ENCODE assay signal across 17 cellular contexts in genomic region chr1:1228596-1229321, GRCh38. TPM values are rescaled to one million over a fixed set of nuclear protein-coding genes. Genes with fewer than 3 reads are reported as not detected.
DNase-seq lines count a peak whose midpoint lies in the region; ATAC-seq and TF ChIP-seq lines count a peak whose summit lies in the region.
"Had no signal": no experiment of that assay in that cellular context is flagged by ENCODE, and none has a peak within 500 bp of the region (broad histone marks: within the 10 kb centered on the region; RNA-seq: fewer than 3 reads in every experiment).

No MANE protein-coding gene starts in this region.

- no peaks in the 10 kb centered on the region for H3K27me3 ChIP-seq in transverse colon
- no peaks in the 10 kb centered on the region for H3K27me3 ChIP-seq in effector memory CD4-positive, alpha-beta T cell (replicated peaks; ENCODE audit: control insufficient read depth, insufficient read depth, low read length, poor library complexity, severe bottlenecking)

- peak; percentile 34 for DNase-seq in transverse colon
- no peak for DNase-seq in effector memory CD4-positive, alpha-beta T cell
- no peak for DNase-seq in NCI-H1092 treated with DMSO at 0.1 percent for 48 hours (lab: John Stamatoyannopoulos, UW)
- DNase-seq: Calu3; CD4-positive, CD25-positive, alpha-beta regulatory T cell; HCEC 1CT; KBM-7; NCI-H1436; NCI-H2029; NCI-H2171; NCI-H446; NK-92 treated with Interleukin-12 subunit alpha and Interleukin-12 subunit beta, amount 100 ng/mL, for 24 hours had no signal

- H3K27ac ChIP-seq in HEK293 (ENCODE audit: extremely low read depth, low read depth, low read length), result no peak overlapping the region
- no peak overlapping the region for H3K27ac ChIP-seq in transverse colon
- no peak overlapping the region for H3K27ac ChIP-seq in effector memory CD4-positive, alpha-beta T cell (ENCODE audit: insufficient read depth, low read length, poor library complexity, severe bottlenecking)

- in situ Hi-C loops in transverse colon (cut with MboI; ENCODE audit: low pct_ligation_motif_present in 1 of 4, low pct_unique_long_range_greater_than_20kb in 1 of 4, low sequenced_read_pairs in 3 of 4), result no loop called here

- no peaks in the 10 kb centered on the region for H3K27me3 Mint-ChIP-seq in activated T-helper 17 cell treated with anti-CD3 and anti-CD28 coated beads, Interleukin-2, amount 50 U/mL, for 72 hours
- H3K27me3 Mint-ChIP-seq: B cell; CD4-positive, CD25-positive, alpha-beta regulatory T cell had no signal

- H3K4me3 ChIP-seq in HEK293 (ENCODE audit: low read depth, low read length), result no peak overlapping the region
- H3K4me3 ChIP-seq in transverse colon, result no peak overlapping the region
- no peak overlapping the region for H3K4me3 ChIP-seq in effector memory CD4-positive, alpha-beta T cell (ENCODE audit: insufficient read depth, low read depth, low read length, poor library complexity, severe bottlenecking)

- H3K4me1 Mint-ChIP-seq in activated T-helper 17 cell treated with anti-CD3 and anti-CD28 coated beads, Interleukin-2, amount 50 U/mL, for 72 hours, result peaks cover 20% of the 10 kb centered on the region

- no peak for ATAC-seq in activated T-helper 17 cell treated with anti-CD3 and anti-CD28 coated beads, Interleukin-2, amount 50 U/mL, for 72 hours (replicated peaks)

- TF ChIP-seq CTCF in HEK293 (tag by site-specific recombination; IDR thresholded peaks at IDR 0.05) (no peak), transverse colon (IDR thresholded peaks at IDR 0.05) (no peak)

- 82 to 92% methylated on average over 5 to 28 of the region's 28 CpGs for WGBS in transverse colon (ENCODE audit: low coverage in 1 of 2), 2 donors

- peaks cover 0 to 63% of the 10 kb centered on the region in 2 experiments; a peak in 2 of 3 replicates for H3K36me3 ChIP-seq in HEK293 (ENCODE audit: control insufficient read depth in 2 of 2, insufficient read depth in 1 of 2, low read length in 2 of 2)
- peaks cover 0 to 11% (median 2%) of the 10 kb centered on the region in 4 donors for H3K36me3 ChIP-seq in transverse colon
- H3K36me3 ChIP-seq in effector memory CD4-positive, alpha-beta T cell (ENCODE audit: control insufficient read depth, insufficient read depth, low read length), result peaks cover 48% of the 10 kb centered on the region

- peaks cover 62% of the 10 kb centered on the region for H3K36me3 Mint-ChIP-seq in activated T-helper 17 cell treated with anti-CD3 and anti-CD28 coated beads, Interleukin-2, amount 50 U/mL, for 72 hours (ENCODE audit: low read depth)

- H3K4me3 Mint-ChIP-seq in activated T-helper 17 cell treated with anti-CD3 and anti-CD28 coated beads, Interleukin-2, amount 50 U/mL, for 72 hours, result peak overlapping the region; percentile 96

- H3K9me3 ChIP-seq in HEK293 (ENCODE audit: control insufficient read depth, insufficient read depth, low read depth, low read length) (no peaks in the 10 kb centered on the region), transverse colon (no peaks in the 10 kb centered on the region)
- no peaks in the 10 kb centered on the region for H3K9me3 ChIP-seq in effector memory CD4-positive, alpha-beta T cell (ENCODE audit: control insufficient read depth, low read length)

- POLR2A ChIA-PET in HEK293 (lab: Yijun Ruan, JAX), result no interaction called here

- no peak for TF ChIP-seq EP300 in transverse colon (IDR thresholded peaks at IDR 0.05; ENCODE audit: low read depth)

- H3K4me1 ChIP-seq in HEK293 (ENCODE audit: control insufficient read depth, insufficient read depth, low read length) (no peaks in the 10 kb centered on the region; the same call in 1 of the 2 replicates), transverse colon (peaks cover 19 to 34% (median 30%) of the 10 kb centered on the region in 4 donors)
- peaks cover 26% of the 10 kb centered on the region for H3K4me1 ChIP-seq in effector memory CD4-positive, alpha-beta T cell (ENCODE audit: control insufficient read depth, insufficient read depth, low read length, poor library complexity, severe bottlenecking)

- no peaks in the 10 kb centered on the region for H3K9me3 Mint-ChIP-seq in activated T-helper 17 cell treated with anti-CD3 and anti-CD28 coated beads, Interleukin-2, amount 50 U/mL, for 72 hours

- no peak overlapping the region for H3K27ac Mint-ChIP-seq in activated T-helper 17 cell treated with anti-CD3 and anti-CD28 coated beads, Interleukin-2, amount 50 U/mL, for 72 hours

- intact Hi-C loops in transverse colon (cut with DNase I; ENCODE audit: low total_unique reads), result loop anchor here (10.0 kb wide), 1 partner anchor 74 kb away; no protein-coding TSS in a partner anchor

- TF ChIP-seq POLR2A in transverse colon (IDR thresholded peaks at IDR 0.05), result no peak

- CTCF ChIA-PET in HEK293 (lab: Yijun Ruan, JAX), result interaction anchor here (0.9 kb wide), 1 partner anchor 106 kb away, joined by 5 read pairs; no protein-coding TSS in a partner anchor

TF ChIP-seq in HEK293, 187 proteins besides CTCF, POLR2A, EP300 and RAD21:
- TF ChIP-seq ZBTB6 (tag by site-specific recombination; IDR thresholded peaks at IDR 0.05) (peak; percentile 86), ZNF626 (tag by site-specific recombination; IDR thresholded peaks at IDR 0.05) (no peak)

RNA-seq across cellular contexts. Expression of gene SDF4, which starts 3.0 kb away (rescaled TPM):
- 100 to 1,000 TPM; 169 to 773 TPM for total RNA-seq in activated T-helper 17 cell treated with anti-CD3 and anti-CD28 coated beads, Interleukin-2, amount 50 U/mL, for 72 hours
- 100 to 1,000 TPM; 153 to 267 (median 226) TPM for total RNA-seq in transverse colon

RNA-seq across cellular contexts. Expression of gene B3GALT6, which starts 3.3 kb away (rescaled TPM):
- total RNA-seq in activated T-helper 17 cell treated with anti-CD3 and anti-CD28 coated beads, Interleukin-2, amount 50 U/mL, for 72 hours, result 10 to 100 TPM; 10.9 to 16.7 TPM
- total RNA-seq in transverse colon, result 10 to 100 TPM in 3 of 4 donors, 1 to 10 TPM in 1; 8.5 to 24.9 (median 12.2) TPM

RNA-seq across cellular contexts. Expression of gene TNFRSF4, which starts 14.8 kb away (rescaled TPM):
- total RNA-seq in activated T-helper 17 cell treated with anti-CD3 and anti-CD28 coated beads, Interleukin-2, amount 50 U/mL, for 72 hours, result 1,000 to 10,000 TPM in 1 of 2 donors, 100 to 1,000 TPM in 1; 384 to 1,007 TPM
- 1 to 10 TPM in 1 of 4 donors, under 1 TPM in 1, not detected in 2; 0.55 to 4.8 TPM for total RNA-seq in transverse colon
- total RNA-seq: Calu3, G401, SK-MEL-5 had no signal

RNA-seq across cellular contexts. Expression of gene C1QTNF12, which starts 17.8 kb away (rescaled TPM):
- total RNA-seq in activated T-helper 17 cell treated with anti-CD3 and anti-CD28 coated beads, Interleukin-2, amount 50 U/mL, for 72 hours, result 1 to 10 TPM; 1.8 to 7.5 TPM
- 10 to 100 TPM in 3 of 4 donors, not detected in 1; 11.9 to 52.8 (median 15.7) TPM for total RNA-seq in transverse colon
- total RNA-seq: SK-MEL-5 had no signal

RNA-seq across cellular contexts. Expression of gene TNFRSF18, which starts 22.4 kb away (rescaled TPM):
- total RNA-seq in activated T-helper 17 cell treated with anti-CD3 and anti-CD28 coated beads, Interleukin-2, amount 50 U/mL, for 72 hours, result 100 to 1,000 TPM; 105 to 796 TPM
- total RNA-seq in transverse colon, result 1 to 10 TPM in 2 of 4 donors, not detected in 2; 3.3 to 7.9 TPM
- total RNA-seq: Calu3, G401, SK-MEL-5 had no signal

Comparison
In these comparisons a context has a peak if more than half of its experiments do, and no peak if none do; other contexts are left out.
1. RNA of gene TNFRSF4, which starts 14.8 kb away (total RNA-seq): 384 to 1,007 TPM in activated T-helper 17 cell treated with anti-CD3 and anti-CD28 coated beads, Interleukin-2, amount 50 U/mL, for 72 hours; 0.55 to 4.8 TPM in transverse colon; every median in the first group is over 10 times any median in the second.